18 cellular contexts compared by ENCODE assay signal in genomic region chr13:92103673-92104296, GRCh38.
DNase-seq lines count a peak whose midpoint lies in the region; ATAC-seq and TF ChIP-seq lines count a peak whose summit lies in the region.
"Had no signal": no experiment of that assay in that cellular context is flagged by ENCODE, and none has a peak within 500 bp of the region (broad histone marks: within the 10 kb centered on the region; RNA-seq: fewer than 3 reads in every experiment).

No MANE protein-coding gene starts in this region.

- no peaks in the 10 kb centered on the region for H3K27me3 ChIP-seq in PC-3 (ENCODE audit: low read length)
- H3K27me3 ChIP-seq: BE2C, esophagus squamous epithelium, tibial nerve had no signal

- no peak for TF ChIP-seq CTCF in PC-3 (conservative IDR thresholded peaks at IDR 0.05; ENCODE audit: low read depth, low read length)

- H3K27ac Mint-ChIP-seq in natural killer cell treated with Interleukin-12 subunit alpha and Interleukin-12 subunit beta and Interleukin-15 and Interleukin-18, amount 100 ng/mL, for 72 hours, result no peak overlapping the region
- H3K27ac Mint-ChIP-seq: stimulated activated effector memory CD8-positive, alpha-beta T cell treated with anti-CD3 and anti-CD28 coated beads, Interleukin-12 subunit alpha, Interleukin-12 subunit beta, amount 100 ng/mL, for 72 hours; T-helper 17 cell had no signal

- no peaks in the 10 kb centered on the region for H3K79me2 ChIP-seq in PC-3 (ENCODE audit: low read length)
- H3K79me2 ChIP-seq: parathyroid adenoma had no signal

- H3K4me1 Mint-ChIP-seq in natural killer cell treated with Interleukin-12 subunit alpha and Interleukin-12 subunit beta and Interleukin-15 and Interleukin-18, amount 100 ng/mL, for 72 hours (ENCODE audit: low read depth in 2 of 2), result no peaks in the 10 kb centered on the region
- H3K4me1 Mint-ChIP-seq: stimulated activated effector memory CD8-positive, alpha-beta T cell treated with anti-CD3 and anti-CD28 coated beads, Interleukin-12 subunit alpha, Interleukin-12 subunit beta, amount 100 ng/mL, for 72 hours; T-helper 17 cell had no signal

- ATAC-seq in PC-3 (peak; percentile 68), sciatic nerve (peak; percentile 57), HG03280 (IDR thresholded peaks at IDR 0.05; ENCODE audit: unreplicated experiment) (no peak), GM18858 (IDR thresholded peaks at IDR 0.05; ENCODE audit: unreplicated experiment) (no peak)
- ATAC-seq in natural killer cell treated with Interleukin-12 subunit alpha and Interleukin-12 subunit beta and Interleukin-15 and Interleukin-18, amount 100 ng/mL, for 72 hours, result no peak
- ATAC-seq: Right ventricle myocardium inferior; stimulated activated effector memory CD8-positive, alpha-beta T cell treated with anti-CD3 and anti-CD28 coated beads, Interleukin-12 subunit alpha, Interleukin-12 subunit beta, amount 100 ng/mL, for 72 hours; T-helper 17 cell had no signal

- no peaks in the 10 kb centered on the region for H3K27me3 Mint-ChIP-seq in natural killer cell treated with Interleukin-12 subunit alpha and Interleukin-12 subunit beta and Interleukin-15 and Interleukin-18, amount 100 ng/mL, for 72 hours
- H3K27me3 Mint-ChIP-seq: T-helper 17 cell had no signal

- H3K9me3 ChIP-seq in PC-3 (ENCODE audit: low read length), result no peaks in the 10 kb centered on the region
- H3K9me3 ChIP-seq: BE2C, esophagus squamous epithelium, tibial nerve had no signal

- DNase-seq in NCI-H1417 (lab: John Stamatoyannopoulos, UW) (peak in 2 of 3 experiments; percentile 84 to 98), PC-3 (peak; percentile 23), islet precursor cell (peak; percentile 74), sciatic nerve (ENCODE audit: low spot score) (no peak), SW 1271 (lab: John Stamatoyannopoulos, UW) (no peak)
- no peak for DNase-seq in natural killer cell treated with Interleukin-12 subunit alpha and Interleukin-12 subunit beta and Interleukin-15 and Interleukin-18, amount 100 ng/mL, for 72 hours (ENCODE audit: low spot score)
- DNase-seq: BE2C; central memory CD4-positive, alpha-beta T cell; effector CD4-positive, alpha-beta T cell; esophagus squamous epithelium; GDM1; T-helper 17 cell had no signal

- CTCF ChIA-PET in PC-3 (lab: Charles Lee), result no interaction called here

- H2AFZ ChIP-seq in PC-3 (ENCODE audit: low read length), result no peak overlapping the region
- H2AFZ ChIP-seq: parathyroid adenoma had no signal

- peaks cover 16% of the 10 kb centered on the region for H3K9me3 Mint-ChIP-seq in natural killer cell treated with Interleukin-12 subunit alpha and Interleukin-12 subunit beta and Interleukin-15 and Interleukin-18, amount 100 ng/mL, for 72 hours

- no TSS peak for BruUV-seq in PC-3 (replicated peaks; lab: Mats Ljungman, UMichigan)

- H3K9ac ChIP-seq in PC-3 (ENCODE audit: low read length), result no peak overlapping the region
- H3K9ac ChIP-seq: parathyroid adenoma had no signal

- peaks cover 6% of the 10 kb centered on the region for H3K36me3 Mint-ChIP-seq in natural killer cell treated with Interleukin-12 subunit alpha and Interleukin-12 subunit beta and Interleukin-15 and Interleukin-18, amount 100 ng/mL, for 72 hours
- H3K36me3 Mint-ChIP-seq: stimulated activated effector memory CD8-positive, alpha-beta T cell treated with anti-CD3 and anti-CD28 coated beads, Interleukin-12 subunit alpha, Interleukin-12 subunit beta, amount 100 ng/mL, for 72 hours had no signal

- H3K4me3 ChIP-seq in PC-3 (ENCODE audit: low read length), result no peak overlapping the region
- H3K4me3 ChIP-seq: esophagus squamous epithelium, tibial nerve had no signal

- no peaks in the 10 kb centered on the region for H3K9me2 ChIP-seq in PC-3 (replicated peaks; ENCODE audit: low read length)

- H3K27ac ChIP-seq in PC-3 (ENCODE audit: low read length), result no peak overlapping the region
- H3K27ac ChIP-seq: esophagus squamous epithelium, parathyroid adenoma, tibial nerve had no signal

- no peaks in the 10 kb centered on the region for H3F3A ChIP-seq in PC-3 (ENCODE audit: low read length, unreplicated experiment)

- H3K36me3 ChIP-seq in PC-3 (ENCODE audit: low read depth, low read length), result no peaks in the 10 kb centered on the region
- H3K36me3 ChIP-seq: BE2C, esophagus squamous epithelium, tibial nerve had no signal

- POLR2A ChIA-PET in PC-3 (lab: Charles Lee; ENCODE audit: unreplicated experiment), result interaction anchor here (0.6 kb wide), 1 partner anchor 33 kb away, joined by 3 read pairs; no protein-coding TSS in a partner anchor

- H3K4me1 ChIP-seq in PC-3 (ENCODE audit: insufficient read depth, low read length), result no peaks in the 10 kb centered on the region
- H3K4me1 ChIP-seq: BE2C, esophagus squamous epithelium, parathyroid adenoma had no signal

- H3K4me3 Mint-ChIP-seq in natural killer cell treated with Interleukin-12 subunit alpha and Interleukin-12 subunit beta and Interleukin-15 and Interleukin-18, amount 100 ng/mL, for 72 hours, result no peak overlapping the region
- H3K4me3 Mint-ChIP-seq: stimulated activated effector memory CD8-positive, alpha-beta T cell treated with anti-CD3 and anti-CD28 coated beads, Interleukin-12 subunit alpha, Interleukin-12 subunit beta, amount 100 ng/mL, for 72 hours; T-helper 17 cell had no signal

- intact Hi-C loops in PC-3 (cut with micrococcal nuclease), result loop anchor here (2.0 kb wide), 1 partner anchor 33 kb away; no protein-coding TSS in a partner anchor
- intact Hi-C loops in sciatic nerve (cut with DNase I), result loop anchor here (10.0 kb wide), 1 partner anchor 199 kb away; no protein-coding TSS in a partner anchor

- no peak overlapping the region for H3K4me2 ChIP-seq in PC-3 (ENCODE audit: low read length)

- no peaks in the 10 kb centered on the region for H4K20me1 ChIP-seq in PC-3 (ENCODE audit: low read length)

Comparison
In these comparisons a context has a peak if more than half of its experiments do, and no peak if none do; other contexts are left out.
1. DNase-seq: peak in NCI-H1417 (2 of 3), PC-3 (single experiment) and islet precursor cell (single experiment); none in sciatic nerve (single experiment), SW 1271 (0 of 2) and natural killer cell treated with Interleukin-12 subunit alpha and Interleukin-12 subunit beta and Interleukin-15 and Interleukin-18, amount 100 ng/mL, for 72 hours (single experiment).
2. ATAC-seq: peak in PC-3 (single experiment) and sciatic nerve (single experiment); none in HG03280 (single experiment), GM18858 (single experiment) and natural killer cell treated with Interleukin-12 subunit alpha and Interleukin-12 subunit beta and Interleukin-15 and Interleukin-18, amount 100 ng/mL, for 72 hours (0 of 2).